24 cellular contexts compared by ENCODE assay signal in the genomic region with DNA sequence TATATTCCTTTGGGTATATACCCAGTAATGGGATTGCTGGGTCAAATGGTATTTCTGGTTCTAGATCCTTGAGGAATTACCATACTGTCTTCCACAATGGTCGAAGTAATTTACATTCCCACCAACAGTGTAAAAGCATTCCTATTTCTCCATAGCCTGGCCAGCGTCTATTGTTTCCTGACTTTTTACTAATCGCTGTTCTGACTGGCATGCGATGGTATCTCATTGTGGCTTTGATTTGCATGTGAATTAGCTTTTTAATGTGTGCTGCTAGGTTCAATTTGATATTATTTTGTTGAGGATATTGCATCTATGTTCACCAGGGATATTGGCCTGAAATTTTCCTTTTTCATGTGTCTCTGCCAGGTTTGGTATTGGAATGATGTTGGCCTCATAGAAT.
"Had no signal": no experiment of that assay in that cellular context is flagged by ENCODE, and none has a peak within 500 bp of the region (broad histone marks: within the 10 kb centered on the region; RNA-seq: fewer than 3 reads in every experiment).

No MANE protein-coding gene starts in this region.

- H3K4me1 ChIP-seq: Peyer's patch had no signal

- ATAC-seq: Right ventricle myocardium inferior, SK-N-SH treated with all-trans-retinoic acid at 6 μM for 48 hours had no signal

- H2AFZ ChIP-seq: PC-9 had no signal

- H3K27ac ChIP-seq: PC-9, Peyer's patch had no signal

- H3K36me3 ChIP-seq: MG63, Peyer's patch had no signal

- H3K4me3 ChIP-seq: MG63, PC-9, Peyer's patch had no signal

- H3K4me2 ChIP-seq: PC-9 had no signal

- H3K9me3 ChIP-seq: Peyer's patch had no signal

- H3K27me3 ChIP-seq: MG63, Peyer's patch had no signal

- DNase-seq: IMR-90; Karpas-422; KG1; MG63; NCI-H1092; NCI-H1105 treated with DMSO at 0.1 percent for 48 hours; NCI-H1417 treated with DMSO at 0.1 percent for 48 hours; NCI-H146; NCI-H1694 treated with DMSO at 0.1 percent for 48 hours; NCI-H1930; NCI-H2081; NCI-H2107; NCI-H2227 treated with DMSO at 0.1 percent for 48 hours; NCI-H524; NCI-H526 treated with DMSO at 0.1 percent for 48 hours; NCI-H748 treated with DMSO at 0.1 percent for 48 hours; NK-92 treated with Interleukin-12 subunit alpha and Interleukin-12 subunit beta, amount 100 ng/mL, for 24 hours; OCI-M1; PC-9; Peyer's patch; SIG-M5; T-helper 1 cell had no signal
